ENCODE assay signal across 8 cellular contexts in the genomic region with DNA sequence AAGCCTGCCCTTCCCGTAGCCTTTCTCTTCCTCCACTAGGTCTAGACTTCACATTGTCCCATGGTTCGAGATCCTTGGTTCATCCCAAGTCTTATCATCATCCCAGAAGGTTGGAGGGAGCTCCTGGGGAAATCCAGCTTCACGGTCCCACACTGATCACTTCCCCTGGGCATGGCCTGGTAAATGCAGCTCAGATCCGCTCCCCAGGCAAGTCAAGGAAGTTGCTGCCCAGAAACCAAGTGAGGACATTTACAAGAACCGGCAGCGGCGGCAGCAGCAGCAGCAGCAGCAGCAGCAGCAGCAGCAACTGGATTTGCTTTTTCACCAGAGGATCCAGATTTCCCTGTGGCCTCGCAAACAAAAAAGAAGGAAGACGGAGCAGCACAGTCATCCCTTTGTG.
DNase-seq lines count a peak whose midpoint lies in the region; ATAC-seq and TF ChIP-seq lines count a peak whose summit lies in the region.
"Not testable (repeated sequence)": the region's sequence is repeated elsewhere in the genome, so short reads cannot be mapped to it uniquely, and the experiment has no call there.

No MANE protein-coding gene starts in this region.

- BruUV-seq in PC-9 (replicated peaks; lab: Mats Ljungman, UMichigan): TSS peak; percentile 97

- not testable (repeated sequence) for H3K36me3 Mint-ChIP-seq in CD14-positive monocyte

- H3K27me3 ChIP-seq in PC-9 (ENCODE audit: insufficient read depth, low read depth); foreskin keratinocyte; neutrophil: not testable (repeated sequence)

- H3K27ac Mint-ChIP-seq in CD14-positive monocyte: peak overlapping the region; percentile 86 to 97 (median 93)

- H3K9me3 ChIP-seq in PC-9 (ENCODE audit: insufficient read depth, low read depth); neutrophil: not testable (repeated sequence)

- not testable (repeated sequence) for H2AFZ ChIP-seq in PC-9

- not testable (repeated sequence) for H3F3A ChIP-seq in PC-9 (ENCODE audit: insufficient read depth, low read depth)

- H3K4me3 ChIP-seq in PC-9: not testable (repeated sequence)
- H3K4me3 ChIP-seq in neutrophil (ENCODE audit: low read depth in 1 of 2, low read length in 1 of 2): peak overlapping the region; percentile 66 to 69

- H3K36me3 ChIP-seq in PC-9 (ENCODE audit: low read depth); neutrophil: not testable (repeated sequence)

- peak overlapping the region; percentile 45; the same call in 1 of the 2 replicates for H3K27ac ChIP-seq in PC-9
- H3K27ac ChIP-seq in foreskin keratinocyte: not testable (repeated sequence)
- H3K27ac ChIP-seq in neutrophil: peak overlapping the region; percentile 88

- H4K20me1 ChIP-seq in PC-9 (ENCODE audit: insufficient read depth): not testable (repeated sequence)

- H3K4me2 ChIP-seq in PC-9: peak overlapping the region; percentile 36; the same call in 1 of the 2 replicates

- H3K27me3 Mint-ChIP-seq in CD14-positive monocyte (ENCODE audit: low read depth in 3 of 3): not testable (repeated sequence)

- H3K9me2 ChIP-seq in PC-9 (ENCODE audit: insufficient read depth): not testable (repeated sequence)

- H3K4me1 ChIP-seq in PC-9 (replicated peaks; ENCODE audit: insufficient read depth); foreskin keratinocyte: not testable (repeated sequence)
- peaks cover 21 to 22% of the 10 kb centered on the region in 2 experiments for H3K4me1 ChIP-seq in neutrophil (ENCODE audit: control insufficient read depth in 1 of 2, insufficient read depth in 1 of 2, low read depth in 1 of 2, low read length in 1 of 2)

- H3K79me2 ChIP-seq in PC-9 (ENCODE audit: low read depth): not testable (repeated sequence)

- H3K4me3 Mint-ChIP-seq in CD14-positive monocyte: peak overlapping the region; percentile 91 to 94

- not testable (repeated sequence) for TF ChIP-seq CTCF in CD14-positive monocyte (IDR thresholded peaks at IDR 0.05); PC-9 (conservative IDR thresholded peaks at IDR 0.05); foreskin keratinocyte (conservative IDR thresholded peaks at IDR 0.05); neutrophil (IDR thresholded peaks at IDR 0.05)

- DNase-seq in CD14-positive monocyte (ENCODE audit: low spot score); PC-9; foreskin keratinocyte: not testable (repeated sequence)
- peak; percentile 16 for DNase-seq in ecto neural progenitor cell (ENCODE audit: low spot score)
- peak; percentile 33 for DNase-seq in left ventricle myocardium superior
- DNase-seq in left lobe of liver (ENCODE audit: low spot score): peak; percentile 35
- peak; percentile 45 for DNase-seq in sciatic nerve (ENCODE audit: low spot score)

- intact Hi-C loops in CD14-positive monocyte (cut with micrococcal nuclease); PC-9 (cut with micrococcal nuclease; ENCODE audit: unreplicated experiment); left ventricle myocardium superior (cut with micrococcal nuclease); sciatic nerve (cut with DNase I): not testable (repeated sequence)

- CTCF ChIA-PET in PC-9 (lab: Charles Lee): not testable (repeated sequence)

- H3K4me1 Mint-ChIP-seq in CD14-positive monocyte: peaks cover 40% of the 10 kb centered on the region

- peak; percentile 4 for ATAC-seq in foreskin keratinocyte
- ATAC-seq in left ventricle myocardium superior: peak; percentile 31
- ATAC-seq in left lobe of liver, sciatic nerve: not testable (repeated sequence)

- POLR2A ChIA-PET in PC-9 (lab: Charles Lee; ENCODE audit: unreplicated experiment): not testable (repeated sequence)

- H3K9me3 Mint-ChIP-seq in CD14-positive monocyte: not testable (repeated sequence)
